12 cellular contexts compared by ENCODE assay signal in genomic region chr17:78891406-78892061, GRCh38. TPM values are rescaled to one million over a fixed set of nuclear protein-coding genes. Genes with fewer than 3 reads are reported as not detected.
A peak's percentile ranks its signal among the peaks of the same experiment; 100 is the strongest.
DNase-seq lines count a peak whose midpoint lies in the region; ATAC-seq and TF ChIP-seq lines count a peak whose summit lies in the region.
"Had no signal": no experiment of that assay in that cellular context is flagged by ENCODE, and none has a peak within 500 bp of the region (broad histone marks: within the 10 kb centered on the region; RNA-seq: fewer than 3 reads in every experiment).

No MANE protein-coding gene starts in this region.

- H3K27ac ChIP-seq in esophagus muscularis mucosa (replicated peaks in 1 of 4): peak overlapping the region; percentile 31 to 44 (median 36)
- peak overlapping the region; percentile 10 for H3K27ac ChIP-seq in psoas muscle
- no peak overlapping the region for H3K27ac ChIP-seq in smooth muscle cell (ENCODE audit: low read depth)

- H3K9ac ChIP-seq in smooth muscle cell (ENCODE audit: low read depth): no peak overlapping the region

- no peaks in the 10 kb centered on the region for H3K9me3 Mint-ChIP-seq in IgD-negative memory B cell

- no peak overlapping the region for H3K4me2 ChIP-seq in smooth muscle cell

- H2AFZ ChIP-seq in smooth muscle cell (ENCODE audit: low read depth): no peak overlapping the region

- DNase-seq in CD1c-positive myeloid dendritic cell (ENCODE audit: extremely low spot score): peak; percentile 29
- DNase-seq in esophagus muscularis mucosa (ENCODE audit: extremely low spot score): no peak
- DNase-seq in psoas muscle: no peak
- DNase-seq in stimulated activated CD4-positive, alpha-beta T cell treated with anti-CD3 and anti-CD28 coated beads, Interleukin-2, amount 100 ng/mL, for 24 hours: no peak
- no peak for DNase-seq in smooth muscle cell (lab: John Stamatoyannopoulos, UW; ENCODE audit: unreplicated experiment)
- DNase-seq: activated CD4-positive, alpha-beta T cell treated with anti-CD3 and anti-CD28 coated beads for 1 hour; activated naive CD4-positive, alpha-beta T cell; NCI-H1436; NCI-H748 treated with DMSO at 0.1 percent for 48 hours had no signal

- peaks cover 91% of the 10 kb centered on the region for H4K20me1 ChIP-seq in smooth muscle cell (ENCODE audit: low read depth)

- no peaks in the 10 kb centered on the region for H3K27me3 ChIP-seq in esophagus muscularis mucosa
- H3K27me3 ChIP-seq in psoas muscle (ENCODE audit: insufficient read depth in 3 of 3, low read length in 2 of 3): no peaks in the 10 kb centered on the region
- no peaks in the 10 kb centered on the region for H3K27me3 ChIP-seq in smooth muscle cell (ENCODE audit: low read depth)

- peaks cover 7% of the 10 kb centered on the region for H3K27me3 Mint-ChIP-seq in IgD-negative memory B cell

- H3K36me3 Mint-ChIP-seq in IgD-negative memory B cell: peaks cover 5% of the 10 kb centered on the region

- 61% methylated on average over 20 of the region's 21 CpGs for WGBS in esophagus muscularis mucosa
- 63 to 74% (median 68%) methylated on average over 21 of the region's 21 CpGs for WGBS in psoas muscle, 3 donors
- WGBS in smooth muscle cell (ENCODE audit: low lambda C conversion rate): 89% methylated on average over 21 of the region's 21 CpGs

- ATAC-seq in psoas muscle (no peak), HG02970 (IDR thresholded peaks at IDR 0.05; ENCODE audit: low FRiP score, unreplicated experiment) (no peak), HG03469 (IDR thresholded peaks at IDR 0.05; ENCODE audit: unreplicated experiment) (no peak)

- intact Hi-C loops in esophagus muscularis mucosa (cut with DNase I) (no loop called here), psoas muscle (cut with DNase I) (no loop called here)

- peak overlapping the region in 3 of 4 donors; percentile 57 to 80 (median 78) for H3K4me3 Mint-ChIP-seq in IgD-negative memory B cell

- H3K36me3 ChIP-seq in esophagus muscularis mucosa (peaks cover 0 to 10% (median 0%) of the 10 kb centered on the region in 4 donors), psoas muscle (ENCODE audit: insufficient read depth in 1 of 2, low read depth in 1 of 2) (no peaks in the 10 kb centered on the region), smooth muscle cell (ENCODE audit: low read depth) (no peaks in the 10 kb centered on the region)

- H3K4me3 ChIP-seq in esophagus muscularis mucosa (no peak overlapping the region), psoas muscle (no peak overlapping the region), smooth muscle cell (no peak overlapping the region)

- H3K4me1 Mint-ChIP-seq in IgD-negative memory B cell: peaks cover 36 to 49% (median 44%) of the 10 kb centered on the region in 3 donors

- H3F3A ChIP-seq in smooth muscle cell (ENCODE audit: low read depth): no peaks in the 10 kb centered on the region

- no peak for TF ChIP-seq CTCF in esophagus muscularis mucosa (IDR thresholded peaks at IDR 0.05)
- TF ChIP-seq CTCF in psoas muscle (IDR thresholded peaks at IDR 0.05): no peak
- TF ChIP-seq CTCF in smooth muscle cell (IDR thresholded peaks at IDR 0.05; ENCODE audit: borderline replicate concordance, insufficient read depth, poor library complexity, severe bottlenecking): no peak

- no peak for TF ChIP-seq POLR2A in esophagus muscularis mucosa (IDR thresholded peaks at IDR 0.05; ENCODE audit: low read depth)

- peaks cover 46% of the 10 kb centered on the region for H3K79me2 ChIP-seq in smooth muscle cell (ENCODE audit: low read depth)

- no peak for TF ChIP-seq EP300 in esophagus muscularis mucosa (IDR thresholded peaks at IDR 0.05)

- H3K4me1 ChIP-seq in esophagus muscularis mucosa (peaks cover 62 to 100% (median 92%) of the 10 kb centered on the region in 4 donors), psoas muscle (peaks cover 28% of the 10 kb centered on the region), smooth muscle cell (ENCODE audit: low read depth) (no peaks in the 10 kb centered on the region)

- H3K9me3 ChIP-seq in esophagus muscularis mucosa: no peaks in the 10 kb centered on the region
- no peaks in the 10 kb centered on the region for H3K9me3 ChIP-seq in psoas muscle
- no peaks in the 10 kb centered on the region for H3K9me3 ChIP-seq in smooth muscle cell (replicated peaks; ENCODE audit: low read depth)

- peak overlapping the region; percentile 88 to 98 (median 95) for H3K27ac Mint-ChIP-seq in IgD-negative memory B cell

RNA-seq across cellular contexts. Expression of gene CEP295NL, which starts 11.5 kb away (rescaled TPM):
- polyA plus RNA-seq in IgD-negative memory B cell: 1.6 TPM
- total RNA-seq in esophagus muscularis mucosa: 1 to 10 TPM in 3 of 4 donors, under 1 TPM in 1; 0.78 to 6.6 (median 2.3) TPM
- total RNA-seq in psoas muscle: under 1 TPM; 0.19 to 0.52 (median 0.43) TPM
- under 1 TPM in 1 of 3 donors, not detected in 2; 0.04 TPM for polyA plus RNA-seq in psoas muscle
- total RNA-seq in smooth muscle cell: 0.85 and 1.2 TPM in 2 replicates
- 1.8 TPM in 1 of 2 replicates, not detected in the other for polyA plus RNA-seq in smooth muscle cell

RNA-seq across cellular contexts. Expression of gene TIMP2, which starts 33.7 kb away (rescaled TPM):
- polyA plus RNA-seq in IgD-negative memory B cell: 0.34 TPM
- 100 to 1,000 TPM; 177 to 315 (median 229) TPM for total RNA-seq in esophagus muscularis mucosa
- total RNA-seq in psoas muscle: 10 to 100 TPM; 18.5 to 53.6 (median 25.2) TPM
- polyA plus RNA-seq in psoas muscle: 10 to 100 TPM; 10.3 to 12.7 (median 10.6) TPM
- 111 TPM in 2 replicates for total RNA-seq in smooth muscle cell
- polyA plus RNA-seq in smooth muscle cell: 37.8 and 40.9 TPM in 2 replicates

RNA-seq across cellular contexts. Expression of gene USP36, which starts 50.9 kb away (rescaled TPM):
- polyA plus RNA-seq in IgD-negative memory B cell (28.8 TPM), psoas muscle (10 to 100 TPM; 14.0 to 23.7 (median 20.6) TPM), smooth muscle cell (17.6 and 31.4 TPM in 2 replicates)
- total RNA-seq in esophagus muscularis mucosa (10 to 100 TPM; 23.3 to 44.7 (median 32.2) TPM), psoas muscle (10 to 100 TPM; 24.2 to 40.5 (median 28.8) TPM), smooth muscle cell (14.3 and 29.0 TPM in 2 replicates)
